Comparison of ENCODE assay signal across 1 cellular context in genomic region chr20:64178925-64179324, GRCh38. TPM values are rescaled to one million over a fixed set of nuclear protein-coding genes. Genes with fewer than 3 reads are reported as not detected.
"Had no signal": no experiment of that assay in that cellular context is flagged by ENCODE, and none has a peak within 500 bp of the region (broad histone marks: within the 10 kb centered on the region; RNA-seq: fewer than 3 reads in every experiment).

No MANE protein-coding gene starts in this region.

RNA-seq across cellular contexts. Expression of gene MYT1, which starts 14.7 kb away (rescaled TPM):
- total RNA-seq: GM12878 had no signal
